Comparison of ENCODE assay signal across 8 cellular contexts in the genomic region with DNA sequence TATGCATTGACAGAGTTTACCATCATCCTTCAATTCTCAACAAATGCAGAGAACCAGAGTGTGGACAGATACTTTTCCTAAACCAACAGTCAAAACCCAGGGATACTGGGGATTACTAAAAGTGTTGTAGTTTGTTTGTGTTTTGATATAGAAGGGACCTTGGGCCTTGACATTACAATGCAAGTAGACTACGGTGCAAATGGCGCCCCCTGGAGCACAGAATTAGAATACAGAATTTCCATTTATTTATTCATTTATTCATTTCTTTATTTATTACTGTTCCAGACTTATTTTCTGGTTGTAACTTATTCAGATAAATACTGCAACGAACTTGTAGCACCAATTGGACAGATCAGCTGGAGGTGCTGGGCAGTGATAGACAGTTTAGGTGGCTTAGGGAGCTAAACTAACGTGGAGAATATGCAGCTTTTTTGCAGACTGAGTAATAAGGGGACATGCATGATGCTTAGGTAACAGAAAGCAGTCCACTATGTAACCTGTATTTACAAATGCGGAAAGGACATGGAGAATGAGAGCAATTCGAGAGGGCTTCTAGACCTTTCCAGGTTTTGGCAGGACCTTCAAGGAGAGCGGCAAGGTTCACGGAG. TPM values are rescaled to one million over a fixed set of nuclear protein-coding genes. Genes with fewer than 3 reads are reported as not detected.
DNase-seq lines count a peak whose midpoint lies in the region; ATAC-seq and TF ChIP-seq lines count a peak whose summit lies in the region.

No MANE protein-coding gene starts in this region.

- H3K36me3 Mint-ChIP-seq in T-helper 17 cell (ENCODE audit: low read depth), result no peaks in the 10 kb centered on the region

- H3K4me1 ChIP-seq in liver (ENCODE audit: control insufficient read depth in 4 of 4, insufficient read depth in 4 of 4, low read length in 3 of 4), result no peaks in the 10 kb centered on the region

- H3K9me3 ChIP-seq in liver (ENCODE audit: control insufficient read depth in 4 of 4, low read length in 3 of 4) (no peaks in the 10 kb centered on the region), T-helper 17 cell (ENCODE audit: control insufficient read depth, low read length, poor library complexity, severe bottlenecking) (no peaks in the 10 kb centered on the region)

- H3K4me3 ChIP-seq in astrocyte of the spinal cord (ENCODE audit: low read depth, low read length), result no peak overlapping the region
- H3K4me3 ChIP-seq in liver (ENCODE audit: low read depth in 1 of 3, low read length in 3 of 3), result no peak overlapping the region

- 57% methylated on average over 8 of the region's 8 CpGs for WGBS in liver

- in situ Hi-C loops in astrocyte of the spinal cord (cut with HindIII; ENCODE audit: low sequenced_read_pairs), result no loop called here

- DNase-seq in DMS114 treated with DMSO at 0.1 percent for 48 hours (lab: John Stamatoyannopoulos, UW; ENCODE audit: unreplicated experiment) (peak; percentile 25), LHCN-M2 (ENCODE audit: low read depth) (peak; percentile 57), astrocyte of the spinal cord (ENCODE audit: low read depth, low spot score) (peak; percentile 65), NCI-H187 (lab: John Stamatoyannopoulos, UW) (no peak), T-helper 17 cell (no peak), GM10266 (ENCODE audit: extremely low spot score) (no peak)

- H3K27me3 Mint-ChIP-seq in T-helper 17 cell, result peaks cover 56% of the 10 kb centered on the region

- TF ChIP-seq RAD21 in liver (IDR thresholded peaks at IDR 0.05), result peak; percentile 74 to 76

- H3K4me1 Mint-ChIP-seq in T-helper 17 cell, result no peaks in the 10 kb centered on the region

- no peak overlapping the region for H3K9ac ChIP-seq in liver (ENCODE audit: low read depth in 1 of 2, low read length in 2 of 2)

- ATAC-seq in T-helper 17 cell (no peak), GM21526 (IDR thresholded peaks at IDR 0.05; ENCODE audit: low FRiP score, unreplicated experiment) (no peak)

- H3K27ac Mint-ChIP-seq in T-helper 17 cell, result no peak overlapping the region

- no peaks in the 10 kb centered on the region for H3K27me3 ChIP-seq in liver (ENCODE audit: control insufficient read depth in 4 of 4, insufficient read depth in 4 of 4, low read length in 3 of 4)

- H3K4me3 Mint-ChIP-seq in T-helper 17 cell, result no peak overlapping the region

- TF ChIP-seq CTCF in astrocyte of the spinal cord (IDR thresholded peaks at IDR 0.05; ENCODE audit: low read depth, low read length) (peak; percentile 65), liver (IDR thresholded peaks at IDR 0.05; ENCODE audit: low read depth, low read length, missing input control) (peak; percentile 53), GM10266 (IDR thresholded peaks at IDR 0.05; ENCODE audit: control insufficient read depth, insufficient read depth, low read depth, missing control alignments) (no peak)

- no peak overlapping the region for H3K27ac ChIP-seq in liver (ENCODE audit: low read depth in 1 of 2, low read length in 2 of 2)

- H3K36me3 ChIP-seq in liver (ENCODE audit: control insufficient read depth in 4 of 4, insufficient read depth in 3 of 4, low read depth in 1 of 4, low read length in 3 of 4), result no peaks in the 10 kb centered on the region

TF ChIP-seq in liver, 16 proteins besides CTCF, POLR2A, EP300 and RAD21:
- TF ChIP-seq RXRA (IDR thresholded peaks at IDR 0.05), result no peak
- TF ChIP-seq, protein P1, sequence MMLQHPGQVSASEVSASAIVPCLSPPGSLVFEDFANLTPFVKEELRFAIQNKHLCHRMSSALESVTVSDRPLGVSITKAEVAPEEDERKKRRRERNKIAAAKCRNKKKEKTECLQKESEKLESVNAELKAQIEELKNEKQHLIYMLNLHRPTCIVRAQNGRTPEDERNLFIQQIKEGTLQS (IDR thresholded peaks at IDR 0.05), result no peak
- TF ChIP-seq, protein P2, sequence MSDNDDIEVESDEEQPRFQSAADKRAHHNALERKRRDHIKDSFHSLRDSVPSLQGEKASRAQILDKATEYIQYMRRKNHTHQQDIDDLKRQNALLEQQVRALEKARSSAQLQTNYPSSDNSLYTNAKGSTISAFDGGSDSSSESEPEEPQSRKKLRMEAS (IDR thresholded peaks at IDR 0.05), result no peak
- no peak for TF ChIP-seq FOXA2 (IDR thresholded peaks at IDR 0.05)
- TF ChIP-seq, protein P3, sequence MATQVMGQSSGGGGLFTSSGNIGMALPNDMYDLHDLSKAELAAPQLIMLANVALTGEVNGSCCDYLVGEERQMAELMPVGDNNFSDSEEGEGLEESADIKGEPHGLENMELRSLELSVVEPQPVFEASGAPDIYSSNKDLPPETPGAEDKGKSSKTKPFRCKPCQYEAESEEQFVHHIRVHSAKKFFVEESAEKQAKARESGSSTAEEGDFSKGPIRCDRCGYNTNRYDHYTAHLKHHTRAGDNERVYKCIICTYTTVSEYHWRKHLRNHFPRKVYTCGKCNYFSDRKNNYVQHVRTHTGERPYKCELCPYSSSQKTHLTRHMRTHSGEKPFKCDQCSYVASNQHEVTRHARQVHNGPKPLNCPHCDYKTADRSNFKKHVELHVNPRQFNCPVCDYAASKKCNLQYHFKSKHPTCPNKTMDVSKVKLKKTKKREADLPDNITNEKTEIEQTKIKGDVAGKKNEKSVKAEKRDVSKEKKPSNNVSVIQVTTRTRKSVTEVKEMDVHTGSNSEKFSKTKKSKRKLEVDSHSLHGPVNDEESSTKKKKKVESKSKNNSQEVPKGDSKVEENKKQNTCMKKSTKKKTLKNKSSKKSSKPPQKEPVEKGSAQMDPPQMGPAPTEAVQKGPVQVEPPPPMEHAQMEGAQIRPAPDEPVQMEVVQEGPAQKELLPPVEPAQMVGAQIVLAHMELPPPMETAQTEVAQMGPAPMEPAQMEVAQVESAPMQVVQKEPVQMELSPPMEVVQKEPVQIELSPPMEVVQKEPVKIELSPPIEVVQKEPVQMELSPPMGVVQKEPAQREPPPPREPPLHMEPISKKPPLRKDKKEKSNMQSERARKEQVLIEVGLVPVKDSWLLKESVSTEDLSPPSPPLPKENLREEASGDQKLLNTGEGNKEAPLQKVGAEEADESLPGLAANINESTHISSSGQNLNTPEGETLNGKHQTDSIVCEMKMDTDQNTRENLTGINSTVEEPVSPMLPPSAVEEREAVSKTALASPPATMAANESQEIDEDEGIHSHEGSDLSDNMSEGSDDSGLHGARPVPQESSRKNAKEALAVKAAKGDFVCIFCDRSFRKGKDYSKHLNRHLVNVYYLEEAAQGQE (IDR thresholded peaks at IDR 0.05), result no peak
- no peak for TF ChIP-seq TAF1 (conservative IDR thresholded peaks at IDR 0.05)
- TF ChIP-seq YY1 (IDR thresholded peaks at IDR 0.05), result no peak
- TF ChIP-seq GABPA (IDR thresholded peaks at IDR 0.05 in 1 of 2, conservative IDR thresholded peaks at IDR 0.05 in 1 of 2), result no peak
- no peak for TF ChIP-seq HNF4G (IDR thresholded peaks at IDR 0.05)
- no peak for TF ChIP-seq EGR1 (IDR thresholded peaks at IDR 0.05; ENCODE audit: low read depth in 2 of 2)
- no peak for TF ChIP-seq JUND (IDR thresholded peaks at IDR 0.05)
- TF ChIP-seq NR2F2 (IDR thresholded peaks at IDR 0.05), result no peak
- TF ChIP-seq HNF4A (conservative IDR thresholded peaks at IDR 0.05), result no peak
- TF ChIP-seq, protein P4, sequence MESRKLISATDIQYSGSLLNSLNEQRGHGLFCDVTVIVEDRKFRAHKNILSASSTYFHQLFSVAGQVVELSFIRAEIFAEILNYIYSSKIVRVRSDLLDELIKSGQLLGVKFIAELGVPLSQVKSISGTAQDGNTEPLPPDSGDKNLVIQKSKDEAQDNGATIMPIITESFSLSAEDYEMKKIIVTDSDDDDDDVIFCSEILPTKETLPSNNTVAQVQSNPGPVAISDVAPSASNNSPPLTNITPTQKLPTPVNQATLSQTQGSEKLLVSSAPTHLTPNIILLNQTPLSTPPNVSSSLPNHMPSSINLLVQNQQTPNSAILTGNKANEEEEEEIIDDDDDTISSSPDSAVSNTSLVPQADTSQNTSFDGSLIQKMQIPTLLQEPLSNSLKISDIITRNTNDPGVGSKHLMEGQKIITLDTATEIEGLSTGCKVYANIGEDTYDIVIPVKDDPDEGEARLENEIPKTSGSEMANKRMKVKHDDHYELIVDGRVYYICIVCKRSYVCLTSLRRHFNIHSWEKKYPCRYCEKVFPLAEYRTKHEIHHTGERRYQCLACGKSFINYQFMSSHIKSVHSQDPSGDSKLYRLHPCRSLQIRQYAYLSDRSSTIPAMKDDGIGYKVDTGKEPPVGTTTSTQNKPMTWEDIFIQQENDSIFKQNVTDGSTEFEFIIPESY (IDR thresholded peaks at IDR 0.05), result no peak
- TF ChIP-seq SP1 (IDR thresholded peaks at IDR 0.05), result no peak
- no peak for TF ChIP-seq FOXA1 (IDR thresholded peaks at IDR 0.05)

RNA-seq across cellular contexts. Expression of a gene that starts 42.6 kb away (rescaled TPM):
- 78.8 and 79.9 TPM in 2 replicates for total RNA-seq in LHCN-M2 (2014; rRNA removed)
- polyA plus RNA-seq in LHCN-M2 (2012), result 53.2 TPM
- total RNA-seq in liver, result 1 to 10 TPM; 3.6 to 6.0 TPM
- polyA plus RNA-seq in liver, result 1 to 10 TPM in 1 of 2 donors, under 1 TPM in 1; 0.82 to 2.6 TPM
- not detected for total RNA-seq in T-helper 17 cell

Comparison
In these comparisons a context has a peak if more than half of its experiments do, and no peak if none do; other contexts are left out.
1. DNase-seq: peak in DMS114 treated with DMSO at 0.1 percent for 48 hours (single experiment), LHCN-M2 (single experiment) and astrocyte of the spinal cord (single experiment); none in NCI-H187 (0 of 2), T-helper 17 cell (0 of 3) and GM10266 (single experiment).
2. RNA of a gene that starts 42.6 kb away (total RNA-seq): 78.8 to 79.9 TPM in LHCN-M2; 3.6 to 6.0 TPM in liver and not detected in T-helper 17 cell; every median in the first group is over 10 times any median in the second.